7 cellular contexts compared by ENCODE assay signal in the genomic region with DNA sequence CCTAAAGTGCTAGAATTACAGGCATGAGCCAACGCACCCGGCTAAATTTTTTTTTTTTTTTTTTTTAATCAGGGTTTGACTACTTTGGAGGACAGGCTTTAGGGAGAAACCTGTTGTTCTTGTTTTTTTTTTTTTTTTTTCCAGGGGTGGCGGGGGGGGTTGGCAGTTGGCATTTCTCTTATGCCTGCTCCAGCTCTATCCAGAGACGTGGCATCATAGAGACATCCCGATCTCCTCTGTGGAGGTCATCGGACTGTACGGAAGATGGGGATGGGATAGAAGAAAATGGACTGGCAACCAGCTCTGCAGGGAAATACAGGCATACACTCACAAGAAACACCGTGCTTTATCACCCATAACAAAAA.
DNase-seq lines count a peak whose midpoint lies in the region; ATAC-seq and TF ChIP-seq lines count a peak whose summit lies in the region.

No MANE protein-coding gene starts in this region.

- H3K9me3 Mint-ChIP-seq in HFFc6: no peaks in the 10 kb centered on the region
- no peaks in the 10 kb centered on the region for H3K9me3 Mint-ChIP-seq in activated B cell treated with CpG ODN at 0.5 μM for 24 hours
- peaks cover 5% of the 10 kb centered on the region for H3K9me3 Mint-ChIP-seq in activated T-helper 2 cell treated with anti-CD3 and anti-CD28 coated beads, Interferon-gamma antibody, Interleukin-2, Interleukin-4, amounts not matched to agents 10 μg/mL and 5 μg/mL and 100 μg/mL, durations not matched to agents 14 hours and 24 hours and 36 hours

- ATAC-seq in activated B cell treated with CpG ODN at 0.5 μM for 24 hours (ENCODE audit: low read depth): no peak

- H3K4me3 Mint-ChIP-seq in HFFc6 (peak overlapping the region; percentile 74), activated B cell treated with CpG ODN at 0.5 μM for 24 hours (peak overlapping the region; percentile 75)
- H3K4me3 Mint-ChIP-seq in activated T-helper 2 cell treated with anti-CD3 and anti-CD28 coated beads, Interferon-gamma antibody, Interleukin-2, Interleukin-4, amounts not matched to agents 10 μg/mL and 5 μg/mL and 100 μg/mL, durations not matched to agents 14 hours and 24 hours and 36 hours (ENCODE audit: low read depth): no peak overlapping the region

- POLR2A ChIA-PET in activated B cell treated with CpG ODN at 0.5 μM for 24 hours (lab: Charles Lee): interaction anchor here (0.6 kb wide), 1 partner anchor 1215 kb away, joined by 3 read pairs; no protein-coding TSS in a partner anchor

- H3K9me3 ChIP-seq in left ventricle myocardium inferior (replicated peaks): no peaks in the 10 kb centered on the region

- H3K36me3 ChIP-seq in left ventricle myocardium inferior: peaks cover 5% of the 10 kb centered on the region

- H3K4me1 Mint-ChIP-seq in HFFc6 (ENCODE audit: low read depth) (peaks cover 72% of the 10 kb centered on the region), activated B cell treated with CpG ODN at 0.5 μM for 24 hours (peaks cover 25% of the 10 kb centered on the region)
- H3K4me1 Mint-ChIP-seq in activated T-helper 2 cell treated with anti-CD3 and anti-CD28 coated beads, Interferon-gamma antibody, Interleukin-2, Interleukin-4, amounts not matched to agents 10 μg/mL and 5 μg/mL and 100 μg/mL, durations not matched to agents 14 hours and 24 hours and 36 hours (ENCODE audit: low read depth): peaks cover 11% of the 10 kb centered on the region

- intact Hi-C loops in activated B cell treated with CpG ODN at 0.5 μM for 24 hours (cut with micrococcal nuclease) (no loop called here), left ventricle myocardium inferior (cut with micrococcal nuclease) (loop anchor here (5.0 to 10.0 kb wide), 2 partner anchors 45 to 57 kb away; no protein-coding TSS in a partner anchor)
- intact Hi-C loops in activated T-helper 2 cell treated with anti-CD3 and anti-CD28 coated beads, Interferon-gamma antibody, Interleukin-2, Interleukin-4, amounts not matched to agents 10 μg/mL and 5 μg/mL and 100 μg/mL, durations not matched to agents 14 hours and 24 hours and 36 hours (cut with micrococcal nuclease): no loop called here

- H3K27ac ChIP-seq in left ventricle myocardium inferior (replicated peaks): peak overlapping the region; percentile 86
- H3K27ac ChIP-seq in skin epidermis: peak overlapping the region in 20 of 21 experiments; percentile 34 to 88 (median 66)

- H3K27me3 Mint-ChIP-seq in HFFc6 (ENCODE audit: insufficient read depth) (peaks cover 4% of the 10 kb centered on the region; the same call in 1 of the 2 replicates), activated B cell treated with CpG ODN at 0.5 μM for 24 hours (no peaks in the 10 kb centered on the region)
- H3K27me3 Mint-ChIP-seq in activated T-helper 2 cell treated with anti-CD3 and anti-CD28 coated beads, Interferon-gamma antibody, Interleukin-2, Interleukin-4, amounts not matched to agents 10 μg/mL and 5 μg/mL and 100 μg/mL, durations not matched to agents 14 hours and 24 hours and 36 hours (ENCODE audit: low read depth): peaks cover 10% of the 10 kb centered on the region

- no peak for TF ChIP-seq CTCF in HFFc6 (IDR thresholded peaks at IDR 0.05)
- TF ChIP-seq CTCF in activated B cell treated with CpG ODN at 0.5 μM for 24 hours (IDR thresholded peaks at IDR 0.05): no peak
- TF ChIP-seq CTCF in left ventricle myocardium inferior (IDR thresholded peaks at IDR 0.05; ENCODE audit: borderline replicate concordance): no peak

- H3K27ac Mint-ChIP-seq in HFFc6 (peak overlapping the region; percentile 85), activated B cell treated with CpG ODN at 0.5 μM for 24 hours (no peak overlapping the region)
- H3K27ac Mint-ChIP-seq in activated T-helper 2 cell treated with anti-CD3 and anti-CD28 coated beads, Interferon-gamma antibody, Interleukin-2, Interleukin-4, amounts not matched to agents 10 μg/mL and 5 μg/mL and 100 μg/mL, durations not matched to agents 14 hours and 24 hours and 36 hours: no peak overlapping the region

- peaks cover 30% of the 10 kb centered on the region for H3K36me3 Mint-ChIP-seq in HFFc6 (ENCODE audit: low read depth)
- H3K36me3 Mint-ChIP-seq in activated B cell treated with CpG ODN at 0.5 μM for 24 hours (ENCODE audit: low read depth): no peaks in the 10 kb centered on the region
- no peaks in the 10 kb centered on the region for H3K36me3 Mint-ChIP-seq in activated T-helper 2 cell treated with anti-CD3 and anti-CD28 coated beads, Interferon-gamma antibody, Interleukin-2, Interleukin-4, amounts not matched to agents 10 μg/mL and 5 μg/mL and 100 μg/mL, durations not matched to agents 14 hours and 24 hours and 36 hours (ENCODE audit: low read depth)

- DNase-seq in HFFc6 (no peak), activated B cell treated with CpG ODN at 0.5 μM for 24 hours (no peak), left ventricle myocardium inferior (no peak), NAMALWA (ENCODE audit: low spot score) (no peak)
- DNase-seq in stimulated activated CD8-positive, alpha-beta memory T cell treated with anti-CD3 and anti-CD28 coated beads, Interleukin-4, amount 100 ng/mL, for 48 hours: no peak
- no peak for DNase-seq in activated T-helper 2 cell treated with anti-CD3 and anti-CD28 coated beads, Interferon-gamma antibody, Interleukin-2, Interleukin-4, amounts not matched to agents 10 μg/mL and 5 μg/mL and 100 μg/mL, durations not matched to agents 14 hours and 24 hours and 36 hours (ENCODE audit: low spot score)

- CTCF ChIA-PET in activated B cell treated with CpG ODN at 0.5 μM for 24 hours (lab: Charles Lee): no interaction called here

- peaks cover 60% of the 10 kb centered on the region for H3K4me1 ChIP-seq in left ventricle myocardium inferior

- H3K4me3 ChIP-seq in left ventricle myocardium inferior: peak overlapping the region; percentile 61
- H3K4me3 ChIP-seq in skin epidermis: peak overlapping the region in 6 of 7 experiments; percentile 3 to 43 (median 14)

- H3K27me3 ChIP-seq in left ventricle myocardium inferior (ENCODE audit: low read depth): no peaks in the 10 kb centered on the region
